8 cellular contexts compared by ENCODE assay signal in the genomic region with DNA sequence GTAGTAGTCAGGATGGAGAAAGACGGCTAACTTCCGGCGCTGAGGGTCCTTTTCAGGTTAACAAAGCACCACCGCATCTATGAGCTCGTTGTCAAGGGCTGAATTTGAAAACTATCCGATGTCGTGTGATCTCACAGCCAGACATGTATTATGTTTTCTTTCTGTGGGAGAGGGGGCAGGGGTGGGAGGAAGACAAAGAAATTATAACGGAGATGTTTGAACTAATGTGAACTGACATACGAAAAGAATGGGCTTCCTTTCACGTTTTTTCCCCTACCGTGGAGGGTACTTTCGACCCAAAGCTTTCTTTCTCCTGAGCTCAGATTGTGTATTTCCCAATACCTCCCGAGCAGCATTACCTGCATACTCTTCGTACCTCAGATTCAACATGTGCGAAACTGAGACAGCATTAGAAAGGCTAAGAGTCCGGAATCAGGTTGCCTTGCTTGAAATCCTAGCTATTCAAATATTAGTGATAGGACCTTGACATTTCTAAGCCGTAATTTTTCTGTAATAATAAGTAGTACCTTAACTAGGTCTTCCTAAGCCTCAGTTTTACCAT. TPM values are rescaled to one million over a fixed set of nuclear protein-coding genes. Genes with fewer than 3 reads are reported as not detected.
DNase-seq lines count a peak whose midpoint lies in the region; ATAC-seq and TF ChIP-seq lines count a peak whose summit lies in the region.

No MANE protein-coding gene starts in this region.

- H2AFZ ChIP-seq in fibroblast of lung (ENCODE audit: low read length) = no peak overlapping the region

- no peak for DNase-seq in GM12865 (ENCODE audit: low read depth)
- DNase-seq in fibroblast of lung (ENCODE audit: low read depth in 2 of 2) = no peak
- DNase-seq in psoas muscle = no peak
- DNase-seq in NCI-H226 = no peak
- no peak for DNase-seq in NCI-H510A (lab: John Stamatoyannopoulos, UW)

- H3K27ac ChIP-seq in fibroblast of lung (ENCODE audit: insufficient read depth, low read length) (no peak overlapping the region), psoas muscle (peak overlapping the region; percentile 65)

- H3K9ac ChIP-seq in fibroblast of lung (ENCODE audit: insufficient read depth, low read length) = no peak overlapping the region

- H3K36me3 ChIP-seq in fibroblast of lung (ENCODE audit: control insufficient read depth, insufficient read depth, low read length) (no peaks in the 10 kb centered on the region), psoas muscle (ENCODE audit: insufficient read depth in 1 of 2, low read depth in 1 of 2) (no peaks in the 10 kb centered on the region)

- no peak for ATAC-seq in SK-N-SH treated with all-trans-retinoic acid at 6 μM for 48 hours
- no peak for ATAC-seq in psoas muscle
- no peak for ATAC-seq in HG03135 (IDR thresholded peaks at IDR 0.05; ENCODE audit: unreplicated experiment)
- no peak for ATAC-seq in HG02763 (IDR thresholded peaks at IDR 0.05; ENCODE audit: unreplicated experiment)

- no peak for TF ChIP-seq CTCF in GM12865 (IDR thresholded peaks at IDR 0.05; ENCODE audit: insufficient read depth, low read depth, low read length, missing control alignments)
- no peak for TF ChIP-seq CTCF in fibroblast of lung (conservative IDR thresholded peaks at IDR 0.05 in 1 of 2, IDR thresholded peaks at IDR 0.05 in 1 of 2; ENCODE audit: low read depth in 1 of 2, low read length in 2 of 2)
- TF ChIP-seq CTCF in psoas muscle (IDR thresholded peaks at IDR 0.05) = no peak

- H3K4me3 ChIP-seq in GM12865 (ENCODE audit: low read depth, low read length) (peak overlapping the region; percentile 26), fibroblast of lung (replicated peaks in 1 of 4; ENCODE audit: control extremely low read depth in 1 of 4, insufficient read depth in 1 of 4, low read depth in 3 of 4, low read length in 4 of 4) (peak overlapping the region in 3 of 4 experiments; percentile 21 to 68 (median 58)), psoas muscle (peak overlapping the region; percentile 73)

- peaks cover 14% of the 10 kb centered on the region for H3K27me3 ChIP-seq in fibroblast of lung (ENCODE audit: control insufficient read depth, insufficient read depth, low read length)
- no peaks in the 10 kb centered on the region for H3K27me3 ChIP-seq in psoas muscle (ENCODE audit: insufficient read depth in 3 of 3, low read length in 2 of 3)

- peak overlapping the region; percentile 62 for H3K4me2 ChIP-seq in fibroblast of lung (ENCODE audit: extremely low read depth, insufficient read depth, low read length)

- WGBS in psoas muscle, 3 donors = 18 to 30% (median 19%) methylated on average over 17 of the region's 17 CpGs

- no peaks in the 10 kb centered on the region for H3K9me3 ChIP-seq in fibroblast of lung (ENCODE audit: control insufficient read depth, insufficient read depth, low read depth, low read length)
- no peaks in the 10 kb centered on the region for H3K9me3 ChIP-seq in psoas muscle

- no peaks in the 10 kb centered on the region for H3K4me1 ChIP-seq in fibroblast of lung (ENCODE audit: control insufficient read depth, extremely low read depth, insufficient read depth, low read length)
- H3K4me1 ChIP-seq in psoas muscle = no peaks in the 10 kb centered on the region

- no peaks in the 10 kb centered on the region for H4K20me1 ChIP-seq in fibroblast of lung (ENCODE audit: control insufficient read depth, extremely low read depth, insufficient read depth, low read length)

- intact Hi-C loops in psoas muscle (cut with DNase I) = loop anchor here (5.0 to 10.0 kb wide), 4 partner anchors 67 to 120 kb away; no protein-coding TSS in a partner anchor

- no peaks in the 10 kb centered on the region for H3K79me2 ChIP-seq in fibroblast of lung (ENCODE audit: control insufficient read depth, insufficient read depth, low read length)

TF ChIP-seq in SK-N-SH treated with all-trans-retinoic acid at 6 μM for 48 hours, 23 proteins besides CTCF, POLR2A, EP300 and RAD21:
- TF ChIP-seq, protein P1, sequence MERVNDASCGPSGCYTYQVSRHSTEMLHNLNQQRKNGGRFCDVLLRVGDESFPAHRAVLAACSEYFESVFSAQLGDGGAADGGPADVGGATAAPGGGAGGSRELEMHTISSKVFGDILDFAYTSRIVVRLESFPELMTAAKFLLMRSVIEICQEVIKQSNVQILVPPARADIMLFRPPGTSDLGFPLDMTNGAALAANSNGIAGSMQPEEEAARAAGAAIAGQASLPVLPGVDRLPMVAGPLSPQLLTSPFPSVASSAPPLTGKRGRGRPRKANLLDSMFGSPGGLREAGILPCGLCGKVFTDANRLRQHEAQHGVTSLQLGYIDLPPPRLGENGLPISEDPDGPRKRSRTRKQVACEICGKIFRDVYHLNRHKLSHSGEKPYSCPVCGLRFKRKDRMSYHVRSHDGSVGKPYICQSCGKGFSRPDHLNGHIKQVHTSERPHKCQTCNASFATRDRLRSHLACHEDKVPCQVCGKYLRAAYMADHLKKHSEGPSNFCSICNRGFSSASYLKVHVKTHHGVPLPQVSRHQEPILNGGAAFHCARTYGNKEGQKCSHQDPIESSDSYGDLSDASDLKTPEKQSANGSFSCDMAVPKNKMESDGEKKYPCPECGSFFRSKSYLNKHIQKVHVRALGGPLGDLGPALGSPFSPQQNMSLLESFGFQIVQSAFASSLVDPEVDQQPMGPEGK (CRISPR knock-in tag; IDR thresholded peaks at IDR 0.05; ENCODE audit: borderline replicate concordance) = no peak
- TF ChIP-seq ZNF8 (CRISPR knock-in tag; IDR thresholded peaks at IDR 0.05) (no peak), OSR1 (CRISPR knock-in tag; IDR thresholded peaks at IDR 0.05) (no peak), SNAI2 (CRISPR knock-in tag; IDR thresholded peaks at IDR 0.05) (peak; percentile 7; the same call in 1 of the 2 replicates), ARNTL (CRISPR knock-in tag; IDR thresholded peaks at IDR 0.05; ENCODE audit: borderline replicate concordance, low read depth) (no peak), GLIS3 (CRISPR knock-in tag; IDR thresholded peaks at IDR 0.05) (no peak)
- TF ChIP-seq, protein P2, sequence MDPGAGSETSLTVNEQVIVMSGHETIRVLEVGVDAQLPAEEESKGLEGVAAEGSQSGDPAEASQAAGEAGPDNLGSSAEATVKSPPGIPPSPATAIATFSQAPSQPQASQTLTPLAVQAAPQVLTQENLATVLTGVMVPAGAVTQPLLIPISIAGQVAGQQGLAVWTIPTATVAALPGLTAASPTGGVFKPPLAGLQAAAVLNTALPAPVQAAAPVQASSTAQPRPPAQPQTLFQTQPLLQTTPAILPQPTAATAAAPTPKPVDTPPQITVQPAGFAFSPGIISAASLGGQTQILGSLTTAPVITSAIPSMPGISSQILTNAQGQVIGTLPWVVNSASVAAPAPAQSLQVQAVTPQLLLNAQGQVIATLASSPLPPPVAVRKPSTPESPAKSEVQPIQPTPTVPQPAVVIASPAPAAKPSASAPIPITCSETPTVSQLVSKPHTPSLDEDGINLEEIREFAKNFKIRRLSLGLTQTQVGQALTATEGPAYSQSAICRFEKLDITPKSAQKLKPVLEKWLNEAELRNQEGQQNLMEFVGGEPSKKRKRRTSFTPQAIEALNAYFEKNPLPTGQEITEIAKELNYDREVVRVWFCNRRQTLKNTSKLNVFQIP (CRISPR knock-in tag; IDR thresholded peaks at IDR 0.05; ENCODE audit: borderline replicate concordance, low read depth) = no peak
- TF ChIP-seq, protein P3, sequence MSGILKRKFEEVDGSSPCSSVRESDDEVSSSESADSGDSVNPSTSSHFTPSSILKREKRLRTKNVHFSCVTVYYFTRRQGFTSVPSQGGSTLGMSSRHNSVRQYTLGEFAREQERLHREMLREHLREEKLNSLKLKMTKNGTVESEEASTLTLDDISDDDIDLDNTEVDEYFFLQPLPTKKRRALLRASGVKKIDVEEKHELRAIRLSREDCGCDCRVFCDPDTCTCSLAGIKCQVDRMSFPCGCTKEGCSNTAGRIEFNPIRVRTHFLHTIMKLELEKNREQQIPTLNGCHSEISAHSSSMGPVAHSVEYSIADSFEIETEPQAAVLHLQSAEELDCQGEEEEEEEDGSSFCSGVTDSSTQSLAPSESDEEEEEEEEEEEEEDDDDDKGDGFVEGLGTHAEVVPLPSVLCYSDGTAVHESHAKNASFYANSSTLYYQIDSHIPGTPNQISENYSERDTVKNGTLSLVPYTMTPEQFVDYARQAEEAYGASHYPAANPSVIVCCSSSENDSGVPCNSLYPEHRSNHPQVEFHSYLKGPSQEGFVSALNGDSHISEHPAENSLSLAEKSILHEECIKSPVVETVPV (CRISPR knock-in tag; IDR thresholded peaks at IDR 0.05) = 0 out of 2 replicates have a peak, but pooled peaks have one; percentile 34

RNA-seq across cellular contexts. Expression of a gene that starts 0.7 kb away (rescaled TPM):
- total RNA-seq in fibroblast of lung = 25.9 and 37.7 TPM in 2 replicates
- 34.6 and 67.6 TPM in 2 replicates for polyA plus RNA-seq in fibroblast of lung
- polyA plus RNA-seq in fibroblast of lung (2012) = 19.6 and 49.2 TPM in 2 replicates
- 63.3 and 102 TPM in 2 replicates for polyA minus RNA-seq in fibroblast of lung (ENCODE audit: low replicate concordance)
- total RNA-seq in psoas muscle = 10 to 100 TPM; 39.5 to 78.7 (median 52.9) TPM
- 10 to 100 TPM; 12.8 to 29.5 (median 20.9) TPM for polyA plus RNA-seq in psoas muscle
